ENCODE assay signal across 15 cellular contexts in the genomic region with DNA sequence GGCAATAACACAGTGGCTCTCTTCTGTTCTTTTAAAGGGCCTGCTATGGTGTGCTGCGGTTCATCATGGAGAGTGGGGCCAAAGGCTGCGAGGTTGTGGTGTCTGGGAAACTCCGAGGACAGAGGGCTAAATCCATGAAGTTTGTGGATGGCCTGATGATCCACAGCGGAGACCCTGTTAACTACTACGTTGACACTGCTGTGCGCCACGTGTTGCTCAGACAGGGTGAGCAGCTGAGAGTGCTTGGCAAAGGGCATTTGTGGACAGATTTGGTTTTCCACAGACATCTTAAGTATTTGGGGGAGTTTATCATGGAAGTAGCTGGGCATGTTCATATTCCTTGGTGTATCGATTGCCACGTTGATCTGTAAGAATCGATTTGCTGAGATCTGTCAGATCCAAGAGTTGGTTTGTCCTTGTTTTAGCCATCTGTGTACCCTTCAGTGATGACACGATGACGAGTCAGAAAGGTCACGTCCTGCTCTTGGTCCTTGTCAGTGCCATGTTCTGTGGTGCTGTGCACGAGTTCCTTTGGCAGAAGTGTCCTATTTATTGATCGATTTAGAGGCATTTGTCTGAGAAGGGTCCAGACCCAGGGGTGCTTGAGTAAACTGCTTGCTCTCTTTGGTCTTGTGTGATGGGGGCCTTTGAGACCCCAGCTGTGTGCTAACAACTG. TPM values are rescaled to one million over a fixed set of nuclear protein-coding genes. Genes with fewer than 3 reads are reported as not detected.
DNase-seq lines count a peak whose midpoint lies in the region; TF ChIP-seq lines count a peak whose summit lies in the region.
"Had no signal": no experiment of that assay in that cellular context is flagged by ENCODE, and none has a peak within 500 bp of the region (broad histone marks: within the 10 kb centered on the region; RNA-seq: fewer than 3 reads in every experiment).

No MANE protein-coding gene starts in this region.

- intact Hi-C loops in posterior vena cava (cut with DNase I): no loop called here

- peaks cover 68% of the 10 kb centered on the region for H3K36me3 Mint-ChIP-seq in HFFc6 (ENCODE audit: low read depth)
- peaks cover 30% of the 10 kb centered on the region for H3K36me3 Mint-ChIP-seq in activated naive CD8-positive, alpha-beta T cell

- no peaks in the 10 kb centered on the region for H3K9me3 Mint-ChIP-seq in HFFc6
- H3K9me3 Mint-ChIP-seq in activated naive CD8-positive, alpha-beta T cell (ENCODE audit: low read depth): no peaks in the 10 kb centered on the region
- H3K9me3 Mint-ChIP-seq: nephron had no signal

- no peak for TF ChIP-seq CTCF in HFFc6 (IDR thresholded peaks at IDR 0.05)

- DNase-seq in activated CD4-positive, alpha-beta T cell treated with anti-CD3 and anti-CD28 coated beads for 48 hours: peak; percentile 43
- no peak for DNase-seq in activated CD4-positive, alpha-beta T cell treated with anti-CD3 and anti-CD28 coated beads, Interleukin-2, amount 50 U/mL, for 1 hour
- DNase-seq in HFFc6 (no peak), posterior vena cava (ENCODE audit: low spot score) (peak; percentile 12), GM19240 (ENCODE audit: insufficient read length, low spot score) (no peak), NCI-H187 treated with DMSO at 0.1 percent for 48 hours (lab: John Stamatoyannopoulos, UW) (no peak), A172 (ENCODE audit: low spot score) (no peak)
- DNase-seq: ACHN, esophagus squamous epithelium, left ventricle myocardium inferior, NCI-H1436, NCI-H510A treated with DMSO at 0.1 percent for 48 hours, tibial artery had no signal

- H3K27me3 Mint-ChIP-seq in HFFc6 (ENCODE audit: insufficient read depth): peaks cover 9% of the 10 kb centered on the region
- H3K27me3 Mint-ChIP-seq in activated naive CD8-positive, alpha-beta T cell: no peaks in the 10 kb centered on the region

- peak overlapping the region; percentile 61 for H3K27ac Mint-ChIP-seq in HFFc6
- peak overlapping the region; percentile 98 for H3K27ac Mint-ChIP-seq in activated naive CD8-positive, alpha-beta T cell
- H3K27ac Mint-ChIP-seq: nephron had no signal

- peaks cover 66% of the 10 kb centered on the region for H3K4me1 Mint-ChIP-seq in HFFc6 (ENCODE audit: low read depth)
- peaks cover 55% of the 10 kb centered on the region for H3K4me1 Mint-ChIP-seq in activated naive CD8-positive, alpha-beta T cell (ENCODE audit: low read depth)

- H3K4me3 Mint-ChIP-seq in HFFc6: peak overlapping the region; percentile 32; the same call in 1 of the 2 replicates
- peak overlapping the region; percentile 100 for H3K4me3 Mint-ChIP-seq in activated naive CD8-positive, alpha-beta T cell

RNA-seq across cellular contexts. Expression of a gene that starts 4.8 kb away (rescaled TPM):
- total RNA-seq in HFFc6 (2021; fragmentation: NEBNext Ultra II Directional; extraction: Animal tissue kit (Norgen Biotek cat#: 25700)): 1,000 to 10,000 TPM; 1,897 to 2,167 (median 1,932) TPM
- 1,000 to 10,000 TPM; 1,304 to 1,399 TPM for total RNA-seq in posterior vena cava
- total RNA-seq in A172 (2014; rRNA removed; shearing (Covaris generic)): 1,638 and 1,693 TPM in 2 replicates

RNA-seq across cellular contexts. Expression of a gene that starts 28.9 kb away (rescaled TPM):
- total RNA-seq in HFFc6 (2021; fragmentation: NEBNext Ultra II Directional; extraction: Animal tissue kit (Norgen Biotek cat#: 25700)): not detected
- under 1 TPM; 0.67 to 0.79 TPM for total RNA-seq in posterior vena cava
- total RNA-seq in A172 (2014; rRNA removed; shearing (Covaris generic)): 0.07 TPM in 1 of 2 replicates, not detected in the other

RNA-seq across cellular contexts. Expression of a gene that starts 52.7 kb away (rescaled TPM):
- total RNA-seq in HFFc6 (2021; fragmentation: NEBNext Ultra II Directional; extraction: Animal tissue kit (Norgen Biotek cat#: 25700)): 10 to 100 TPM; 10.8 to 14.4 (median 11.2) TPM
- 10 to 100 TPM; 42.3 to 44.3 TPM for total RNA-seq in posterior vena cava
- total RNA-seq in A172 (2014; rRNA removed; shearing (Covaris generic)): 18.4 and 22.2 TPM in 2 replicates

Comparison
In these comparisons a context has a peak if more than half of its experiments do, and no peak if none do; other contexts are left out.
1. DNase-seq: peak in activated CD4-positive, alpha-beta T cell treated with anti-CD3 and anti-CD28 coated beads for 48 hours (single experiment) and posterior vena cava (single experiment); none in activated CD4-positive, alpha-beta T cell treated with anti-CD3 and anti-CD28 coated beads, Interleukin-2, amount 50 U/mL, for 1 hour (single experiment), HFFc6 (single experiment), GM19240 (single experiment), NCI-H187 treated with DMSO at 0.1 percent for 48 hours (single experiment) and A172 (single experiment).